Comparison of ENCODE assay signal across 28 cellular contexts in the genomic region with DNA sequence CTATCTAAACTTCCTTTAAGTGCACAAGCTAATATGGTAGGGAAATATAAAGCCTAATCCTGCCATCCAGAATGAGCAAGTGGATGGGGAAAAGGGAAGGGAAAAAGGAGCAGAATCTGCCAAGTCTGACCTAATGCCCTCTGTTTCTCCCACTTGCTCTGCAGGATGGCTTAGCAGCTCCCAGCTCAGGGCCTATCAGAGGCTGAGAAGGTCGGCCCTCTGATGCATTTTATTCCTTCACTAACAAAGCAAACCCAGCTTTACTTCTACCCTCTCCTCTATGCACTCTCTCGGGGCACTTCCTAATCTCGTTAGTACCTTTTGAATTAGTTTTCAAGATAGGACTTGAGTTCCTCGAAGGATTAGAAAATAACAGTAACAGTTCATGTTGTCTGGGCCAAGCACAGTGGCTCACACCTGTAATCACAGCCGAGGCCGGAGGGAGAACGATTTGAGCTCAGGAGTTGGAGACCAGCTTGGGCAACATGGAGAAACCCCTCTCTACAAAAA. TPM values are rescaled to one million over a fixed set of nuclear protein-coding genes. Genes with fewer than 3 reads are reported as not detected.
"Had no signal": no experiment of that assay in that cellular context is flagged by ENCODE, and none has a peak within 500 bp of the region (broad histone marks: within the 10 kb centered on the region; RNA-seq: fewer than 3 reads in every experiment).

No MANE protein-coding gene starts in this region.

- H3K27ac ChIP-seq: brain microvascular endothelial cell, KMS-11, SK-N-MC had no signal

- H3K9ac ChIP-seq: KMS-11 had no signal

- FAIRE-seq: TTC549 had no signal

- H3K4me3 ChIP-seq: SK-N-MC had no signal

- H3K27me3 ChIP-seq: brain microvascular endothelial cell had no signal

- ATAC-seq: activated CD4-positive, alpha-beta T cell treated with anti-CD3 and anti-CD28 coated beads for 36 hours; activated CD8-positive, alpha-beta T cell treated with anti-CD3 and anti-CD28 coated beads for 36 hours; activated T-cell treated with anti-CD3 and anti-CD28 coated beads, Interleukin-2, amount 50 U/mL, for 72 hours; T-cell had no signal

- DNase-seq: activated CD4-positive, alpha-beta T cell treated with anti-CD3 and anti-CD28 coated beads for 36 hours; activated CD8-positive, alpha-beta memory T cell treated with anti-CD3 and anti-CD28 coated beads, Interleukin-2, amount 50 U/mL, for 4 hours; activated CD8-positive, alpha-beta T cell treated with anti-CD3 and anti-CD28 coated beads for 36 hours; activated gamma-delta T cell treated with Interleukin-2 at 50 U/mL for 16 hours; activated naive CD4-positive, alpha-beta T cell treated with anti-CD3 and anti-CD28 coated beads, Interleukin-2, amount 10 ng/mL, durations not matched to agents 7 days and 5 days; activated naive CD8-positive, alpha-beta T cell treated with anti-CD3 and anti-CD28 coated beads for 36 hours; activated T-cell treated with anti-CD3 and anti-CD28 coated beads, Interleukin-2, amount 50 U/mL, for 72 hours; brain microvascular endothelial cell; NCI-H1092; NCI-H1417; NCI-H1930; NCI-H2171; NCI-H2227 treated with DMSO at 0.1 percent for 48 hours; NCI-H526; NCI-H774; T-cell; T-helper 2 cell; T1000 had no signal

- H3K4me2 ChIP-seq: KMS-11 had no signal

- H3K36me3 ChIP-seq: brain microvascular endothelial cell had no signal

RNA-seq across cellular contexts. Expression of a gene that starts 9.9 kb away (rescaled TPM):
- total RNA-seq: activated CD4-positive, alpha-beta T cell treated with anti-CD3 and anti-CD28 coated beads for 36 hours; activated CD8-positive, alpha-beta T cell treated with anti-CD3 and anti-CD28 coated beads for 36 hours; activated naive CD8-positive, alpha-beta T cell treated with anti-CD3 and anti-CD28 coated beads for 36 hours; activated T-cell treated with anti-CD3 and anti-CD28 coated beads, Interleukin-2, amount 50 U/mL, for 72 hours; activated T-helper 2 cell treated with anti-CD3 and anti-CD28 coated beads, Interferon-gamma antibody, Interleukin-2, Interleukin-4, amounts not matched to agents 10 μg/mL and 5 μg/mL and 100 μg/mL, durations not matched to agents 14 hours and 24 hours and 36 hours; cardiac septum; MCF 10A; NCI-H460; OCI-LY7; RPMI7951; T-cell had no signal
- polyA plus RNA-seq: adipose tissue had no signal

RNA-seq across cellular contexts. Expression of a gene that starts 16.4 kb away (rescaled TPM):
- total RNA-seq: activated CD4-positive, alpha-beta T cell treated with anti-CD3 and anti-CD28 coated beads for 36 hours; activated CD8-positive, alpha-beta T cell treated with anti-CD3 and anti-CD28 coated beads for 36 hours; activated naive CD8-positive, alpha-beta T cell treated with anti-CD3 and anti-CD28 coated beads for 36 hours; activated T-cell treated with anti-CD3 and anti-CD28 coated beads, Interleukin-2, amount 50 U/mL, for 72 hours; activated T-helper 2 cell treated with anti-CD3 and anti-CD28 coated beads, Interferon-gamma antibody, Interleukin-2, Interleukin-4, amounts not matched to agents 10 μg/mL and 5 μg/mL and 100 μg/mL, durations not matched to agents 14 hours and 24 hours and 36 hours; MCF 10A; NCI-H460; OCI-LY7; RPMI7951 had no signal

RNA-seq across cellular contexts. Expression of a gene that starts 23.9 kb away (rescaled TPM):
- total RNA-seq: activated CD4-positive, alpha-beta T cell treated with anti-CD3 and anti-CD28 coated beads for 36 hours; activated CD8-positive, alpha-beta T cell treated with anti-CD3 and anti-CD28 coated beads for 36 hours; activated naive CD8-positive, alpha-beta T cell treated with anti-CD3 and anti-CD28 coated beads for 36 hours; activated T-helper 2 cell treated with anti-CD3 and anti-CD28 coated beads, Interferon-gamma antibody, Interleukin-2, Interleukin-4, amounts not matched to agents 10 μg/mL and 5 μg/mL and 100 μg/mL, durations not matched to agents 14 hours and 24 hours and 36 hours; MCF 10A; NCI-H460; OCI-LY7; RPMI7951 had no signal

RNA-seq across cellular contexts. Expression of a gene that starts 39.2 kb away (rescaled TPM):
- total RNA-seq: activated CD4-positive, alpha-beta T cell treated with anti-CD3 and anti-CD28 coated beads for 36 hours; activated CD8-positive, alpha-beta T cell treated with anti-CD3 and anti-CD28 coated beads for 36 hours; activated naive CD8-positive, alpha-beta T cell treated with anti-CD3 and anti-CD28 coated beads for 36 hours; activated T-cell treated with anti-CD3 and anti-CD28 coated beads, Interleukin-2, amount 50 U/mL, for 72 hours; activated T-helper 2 cell treated with anti-CD3 and anti-CD28 coated beads, Interferon-gamma antibody, Interleukin-2, Interleukin-4, amounts not matched to agents 10 μg/mL and 5 μg/mL and 100 μg/mL, durations not matched to agents 14 hours and 24 hours and 36 hours; cardiac septum; MCF 10A; NCI-H460; OCI-LY7; RPMI7951 had no signal
- polyA plus RNA-seq: adipose tissue had no signal

RNA-seq across cellular contexts. Expression of a gene that starts 44.1 kb away (rescaled TPM):
- total RNA-seq: activated CD4-positive, alpha-beta T cell treated with anti-CD3 and anti-CD28 coated beads for 36 hours; activated CD8-positive, alpha-beta T cell treated with anti-CD3 and anti-CD28 coated beads for 36 hours; activated naive CD8-positive, alpha-beta T cell treated with anti-CD3 and anti-CD28 coated beads for 36 hours; activated T-cell treated with anti-CD3 and anti-CD28 coated beads, Interleukin-2, amount 50 U/mL, for 72 hours; activated T-helper 2 cell treated with anti-CD3 and anti-CD28 coated beads, Interferon-gamma antibody, Interleukin-2, Interleukin-4, amounts not matched to agents 10 μg/mL and 5 μg/mL and 100 μg/mL, durations not matched to agents 14 hours and 24 hours and 36 hours; MCF 10A; NCI-H460; OCI-LY7 had no signal
- polyA plus RNA-seq: adipose tissue had no signal
